In the genomic region with DNA sequence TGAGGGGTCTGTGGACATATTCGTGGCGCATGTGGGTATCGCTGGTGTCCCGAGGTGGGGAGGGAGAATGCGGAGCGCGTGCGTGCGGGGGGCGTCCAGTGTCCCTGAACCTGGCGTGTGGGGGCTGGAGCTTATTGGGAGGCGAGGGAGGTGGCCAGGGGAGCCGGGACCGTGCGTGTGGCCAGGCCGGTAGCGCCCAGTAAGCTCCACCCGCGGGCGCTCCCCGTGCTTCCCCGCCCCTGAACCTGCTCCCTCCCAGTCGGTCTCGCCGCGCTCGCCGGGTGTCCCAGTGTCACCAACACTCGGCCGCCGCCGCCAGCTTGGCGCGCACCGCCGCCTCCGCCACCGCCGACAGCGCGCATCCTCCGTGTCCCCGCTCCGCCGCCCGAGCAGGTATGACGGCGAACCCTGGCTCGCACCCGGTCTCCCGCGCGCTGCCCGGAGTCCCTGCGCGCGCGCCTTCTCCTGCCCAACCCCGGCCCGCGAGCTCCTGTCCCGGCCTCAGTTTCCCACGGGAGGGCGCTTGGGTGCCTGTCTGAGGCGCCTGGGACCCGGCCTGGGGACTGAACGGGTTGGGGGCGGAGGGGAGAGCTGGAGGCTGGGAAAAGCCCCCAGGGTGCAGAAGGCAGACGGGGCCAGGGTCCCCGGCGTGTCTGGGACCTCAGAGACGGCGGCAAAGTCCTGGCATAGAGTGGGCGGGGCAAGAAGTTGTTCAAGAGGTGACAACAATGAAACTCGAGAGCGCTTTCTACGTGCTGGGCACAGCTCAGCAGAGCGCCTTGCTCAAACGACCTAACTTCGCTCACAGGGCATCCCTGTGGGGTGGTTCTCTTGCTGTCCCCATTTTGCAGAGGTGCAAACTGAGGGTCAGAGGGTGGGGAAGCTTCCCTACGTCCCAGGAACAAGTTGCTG, we compare ENCODE assay signal across 1 cellular context.
TF ChIP-seq lines count a peak whose summit lies in the region.

A gene with protein sequence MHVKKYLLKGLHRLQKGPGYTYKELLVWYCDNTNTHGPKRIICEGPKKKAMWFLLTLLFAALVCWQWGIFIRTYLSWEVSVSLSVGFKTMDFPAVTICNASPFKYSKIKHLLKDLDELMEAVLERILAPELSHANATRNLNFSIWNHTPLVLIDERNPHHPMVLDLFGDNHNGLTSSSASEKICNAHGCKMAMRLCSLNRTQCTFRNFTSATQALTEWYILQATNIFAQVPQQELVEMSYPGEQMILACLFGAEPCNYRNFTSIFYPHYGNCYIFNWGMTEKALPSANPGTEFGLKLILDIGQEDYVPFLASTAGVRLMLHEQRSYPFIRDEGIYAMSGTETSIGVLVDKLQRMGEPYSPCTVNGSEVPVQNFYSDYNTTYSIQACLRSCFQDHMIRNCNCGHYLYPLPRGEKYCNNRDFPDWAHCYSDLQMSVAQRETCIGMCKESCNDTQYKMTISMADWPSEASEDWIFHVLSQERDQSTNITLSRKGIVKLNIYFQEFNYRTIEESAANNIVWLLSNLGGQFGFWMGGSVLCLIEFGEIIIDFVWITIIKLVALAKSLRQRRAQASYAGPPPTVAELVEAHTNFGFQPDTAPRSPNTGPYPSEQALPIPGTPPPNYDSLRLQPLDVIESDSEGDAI (plus strand): TSS at position 258 of the 912 bp plus-strand sequence. CDS start 46,298 bp downstream, outside the sequence.

TF ChIP-seq in HEK293, 187 proteins besides CTCF, POLR2A, EP300 and RAD21 (continued from another document and continues in another):
- TF ChIP-seq, protein P1, sequence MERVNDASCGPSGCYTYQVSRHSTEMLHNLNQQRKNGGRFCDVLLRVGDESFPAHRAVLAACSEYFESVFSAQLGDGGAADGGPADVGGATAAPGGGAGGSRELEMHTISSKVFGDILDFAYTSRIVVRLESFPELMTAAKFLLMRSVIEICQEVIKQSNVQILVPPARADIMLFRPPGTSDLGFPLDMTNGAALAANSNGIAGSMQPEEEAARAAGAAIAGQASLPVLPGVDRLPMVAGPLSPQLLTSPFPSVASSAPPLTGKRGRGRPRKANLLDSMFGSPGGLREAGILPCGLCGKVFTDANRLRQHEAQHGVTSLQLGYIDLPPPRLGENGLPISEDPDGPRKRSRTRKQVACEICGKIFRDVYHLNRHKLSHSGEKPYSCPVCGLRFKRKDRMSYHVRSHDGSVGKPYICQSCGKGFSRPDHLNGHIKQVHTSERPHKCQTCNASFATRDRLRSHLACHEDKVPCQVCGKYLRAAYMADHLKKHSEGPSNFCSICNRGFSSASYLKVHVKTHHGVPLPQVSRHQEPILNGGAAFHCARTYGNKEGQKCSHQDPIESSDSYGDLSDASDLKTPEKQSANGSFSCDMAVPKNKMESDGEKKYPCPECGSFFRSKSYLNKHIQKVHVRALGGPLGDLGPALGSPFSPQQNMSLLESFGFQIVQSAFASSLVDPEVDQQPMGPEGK (tag by site-specific recombination; IDR thresholded peaks at IDR 0.05), result peak; percentile 47
- TF ChIP-seq GLIS1 (tag by site-specific recombination; IDR thresholded peaks at IDR 0.05), result no peak
- TF ChIP-seq ZSCAN30 (tag by site-specific recombination; IDR thresholded peaks at IDR 0.05), result no peak
- TF ChIP-seq ZNF404 (tag by site-specific recombination; IDR thresholded peaks at IDR 0.05), result no peak
- no peak for TF ChIP-seq ZFP3 (tag by site-specific recombination; IDR thresholded peaks at IDR 0.05; ENCODE audit: low read depth)
- TF ChIP-seq ZNF670 (tag by site-specific recombination; IDR thresholded peaks at IDR 0.05; ENCODE audit: low read depth), result no peak
- no peak for TF ChIP-seq ZNF140 (tag by site-specific recombination; IDR thresholded peaks at IDR 0.05)
- no peak for TF ChIP-seq MEIS1 (CRISPR knock-in tag; IDR thresholded peaks at IDR 0.05; ENCODE audit: borderline replicate concordance)
- TF ChIP-seq ZNF274 (IDR thresholded peaks at IDR 0.05; ENCODE audit: low read length), result no peak
- TF ChIP-seq ZNF274 (tag by site-specific recombination; IDR thresholded peaks at IDR 0.05; ENCODE audit: borderline replicate concordance), result no peak
- peak; percentile 45; the same call in 1 of the 2 replicates for TF ChIP-seq ZNF600 (tag by site-specific recombination; IDR thresholded peaks at IDR 0.05)
- TF ChIP-seq, protein P2, sequence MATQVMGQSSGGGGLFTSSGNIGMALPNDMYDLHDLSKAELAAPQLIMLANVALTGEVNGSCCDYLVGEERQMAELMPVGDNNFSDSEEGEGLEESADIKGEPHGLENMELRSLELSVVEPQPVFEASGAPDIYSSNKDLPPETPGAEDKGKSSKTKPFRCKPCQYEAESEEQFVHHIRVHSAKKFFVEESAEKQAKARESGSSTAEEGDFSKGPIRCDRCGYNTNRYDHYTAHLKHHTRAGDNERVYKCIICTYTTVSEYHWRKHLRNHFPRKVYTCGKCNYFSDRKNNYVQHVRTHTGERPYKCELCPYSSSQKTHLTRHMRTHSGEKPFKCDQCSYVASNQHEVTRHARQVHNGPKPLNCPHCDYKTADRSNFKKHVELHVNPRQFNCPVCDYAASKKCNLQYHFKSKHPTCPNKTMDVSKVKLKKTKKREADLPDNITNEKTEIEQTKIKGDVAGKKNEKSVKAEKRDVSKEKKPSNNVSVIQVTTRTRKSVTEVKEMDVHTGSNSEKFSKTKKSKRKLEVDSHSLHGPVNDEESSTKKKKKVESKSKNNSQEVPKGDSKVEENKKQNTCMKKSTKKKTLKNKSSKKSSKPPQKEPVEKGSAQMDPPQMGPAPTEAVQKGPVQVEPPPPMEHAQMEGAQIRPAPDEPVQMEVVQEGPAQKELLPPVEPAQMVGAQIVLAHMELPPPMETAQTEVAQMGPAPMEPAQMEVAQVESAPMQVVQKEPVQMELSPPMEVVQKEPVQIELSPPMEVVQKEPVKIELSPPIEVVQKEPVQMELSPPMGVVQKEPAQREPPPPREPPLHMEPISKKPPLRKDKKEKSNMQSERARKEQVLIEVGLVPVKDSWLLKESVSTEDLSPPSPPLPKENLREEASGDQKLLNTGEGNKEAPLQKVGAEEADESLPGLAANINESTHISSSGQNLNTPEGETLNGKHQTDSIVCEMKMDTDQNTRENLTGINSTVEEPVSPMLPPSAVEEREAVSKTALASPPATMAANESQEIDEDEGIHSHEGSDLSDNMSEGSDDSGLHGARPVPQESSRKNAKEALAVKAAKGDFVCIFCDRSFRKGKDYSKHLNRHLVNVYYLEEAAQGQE (tag by site-specific recombination; IDR thresholded peaks at IDR 0.05), result no peak
- TF ChIP-seq, protein P3, sequence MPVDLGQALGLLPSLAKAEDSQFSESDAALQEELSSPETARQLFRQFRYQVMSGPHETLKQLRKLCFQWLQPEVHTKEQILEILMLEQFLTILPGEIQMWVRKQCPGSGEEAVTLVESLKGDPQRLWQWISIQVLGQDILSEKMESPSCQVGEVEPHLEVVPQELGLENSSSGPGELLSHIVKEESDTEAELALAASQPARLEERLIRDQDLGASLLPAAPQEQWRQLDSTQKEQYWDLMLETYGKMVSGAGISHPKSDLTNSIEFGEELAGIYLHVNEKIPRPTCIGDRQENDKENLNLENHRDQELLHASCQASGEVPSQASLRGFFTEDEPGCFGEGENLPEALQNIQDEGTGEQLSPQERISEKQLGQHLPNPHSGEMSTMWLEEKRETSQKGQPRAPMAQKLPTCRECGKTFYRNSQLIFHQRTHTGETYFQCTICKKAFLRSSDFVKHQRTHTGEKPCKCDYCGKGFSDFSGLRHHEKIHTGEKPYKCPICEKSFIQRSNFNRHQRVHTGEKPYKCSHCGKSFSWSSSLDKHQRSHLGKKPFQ (tag by site-specific recombination; IDR thresholded peaks at IDR 0.05), result no peak
- peak; percentile 60; the same call in 1 of the 2 replicates for TF ChIP-seq KLF9 (tag by site-specific recombination; IDR thresholded peaks at IDR 0.05; ENCODE audit: low read depth)
- TF ChIP-seq ZNF585B (tag by site-specific recombination; IDR thresholded peaks at IDR 0.05), result no peak
- TF ChIP-seq ZNF664 (tag by site-specific recombination; IDR thresholded peaks at IDR 0.05), result no peak
- no peak for TF ChIP-seq ZNF2 (tag by site-specific recombination; IDR thresholded peaks at IDR 0.05)
- no peak; the same call in 1 of the 2 replicates for TF ChIP-seq ZFHX2 (tag by site-specific recombination; conservative IDR thresholded peaks at IDR 0.05)
- 0 out of 2 replicates have a peak, but pooled peaks have one; percentile 10 for TF ChIP-seq ZNF121 (tag by site-specific recombination; IDR thresholded peaks at IDR 0.05)
- no peak for TF ChIP-seq ZNF175 (tag by site-specific recombination; IDR thresholded peaks at IDR 0.05)
- TF ChIP-seq, protein P4, sequence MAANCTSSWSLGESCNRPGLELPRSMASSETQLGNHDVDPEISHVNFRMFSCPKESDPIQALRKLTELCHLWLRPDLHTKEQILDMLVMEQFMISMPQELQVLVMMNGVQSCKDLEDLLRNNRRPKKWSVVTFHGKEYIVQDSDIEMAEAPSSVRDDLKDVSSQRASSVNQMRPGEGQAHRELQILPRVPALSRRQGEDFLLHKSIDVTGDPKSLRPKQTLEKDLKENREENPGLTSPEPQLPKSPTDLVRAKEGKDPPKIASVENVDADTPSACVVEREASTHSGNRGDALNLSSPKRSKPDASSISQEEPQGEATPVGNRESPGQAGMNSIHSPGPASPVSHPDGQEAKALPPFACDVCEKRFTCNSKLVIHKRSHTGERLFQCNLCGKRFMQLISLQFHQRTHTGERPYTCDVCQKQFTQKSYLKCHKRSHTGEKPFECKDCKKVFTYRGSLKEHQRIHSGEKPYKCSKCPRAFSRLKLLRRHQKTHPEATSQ (tag by site-specific recombination; IDR thresholded peaks at IDR 0.05), result no peak
- TF ChIP-seq ZNF24 (tag by site-specific recombination; IDR thresholded peaks at IDR 0.05), result no peak
- no peak for TF ChIP-seq TRIM28 (IDR thresholded peaks at IDR 0.05; ENCODE audit: borderline replicate concordance, low read length)
- TF ChIP-seq IKZF3 (tag by site-specific recombination; IDR thresholded peaks at IDR 0.05), result no peak
- no peak for TF ChIP-seq HOXC10 (CRISPR knock-in tag; IDR thresholded peaks at IDR 0.05)
- TF ChIP-seq ZNF423 (tag by site-specific recombination; IDR thresholded peaks at IDR 0.05), result peak; percentile 14; the same call in 1 of the 2 replicates
- TF ChIP-seq ZNF302 (tag by site-specific recombination; IDR thresholded peaks at IDR 0.05; ENCODE audit: low read depth), result no peak
- TF ChIP-seq SP2 (tag by site-specific recombination; IDR thresholded peaks at IDR 0.05), result no peak
- no peak for TF ChIP-seq ZNF350 (tag by site-specific recombination; IDR thresholded peaks at IDR 0.05)
- TF ChIP-seq ZNF324 (tag by site-specific recombination; IDR thresholded peaks at IDR 0.05), result no peak
- no peak for TF ChIP-seq ZNF391 (tag by site-specific recombination; IDR thresholded peaks at IDR 0.05; ENCODE audit: borderline replicate concordance, low read depth)
- TF ChIP-seq ZNF211 (tag by site-specific recombination; IDR thresholded peaks at IDR 0.05; ENCODE audit: low read depth), result no peak
- no peak for TF ChIP-seq ZNF768 (tag by site-specific recombination; IDR thresholded peaks at IDR 0.05)
- no peak for TF ChIP-seq SCRT2 (tag by site-specific recombination; IDR thresholded peaks at IDR 0.05)
- TF ChIP-seq WT1 (tag by site-specific recombination; IDR thresholded peaks at IDR 0.05), result no peak
- peak; percentile 88 for TF ChIP-seq ZNF335 (tag by site-specific recombination; conservative IDR thresholded peaks at IDR 0.05)
- no peak for TF ChIP-seq ZNF223 (tag by site-specific recombination; IDR thresholded peaks at IDR 0.05)
- TF ChIP-seq, protein P5, sequence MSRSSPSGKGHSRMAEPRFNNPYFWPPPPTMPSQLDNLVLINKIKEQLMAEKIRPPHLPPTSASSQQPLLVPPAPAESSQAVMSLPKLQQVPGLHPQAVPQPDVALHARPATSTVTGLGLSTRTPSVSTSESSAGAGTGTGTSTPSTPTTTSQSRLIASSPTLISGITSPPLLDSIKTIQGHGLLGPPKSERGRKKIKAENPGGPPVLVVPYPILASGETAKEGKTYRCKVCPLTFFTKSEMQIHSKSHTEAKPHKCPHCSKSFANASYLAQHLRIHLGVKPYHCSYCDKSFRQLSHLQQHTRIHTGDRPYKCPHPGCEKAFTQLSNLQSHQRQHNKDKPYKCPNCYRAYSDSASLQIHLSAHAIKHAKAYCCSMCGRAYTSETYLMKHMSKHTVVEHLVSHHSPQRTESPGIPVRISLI (tag by site-specific recombination; IDR thresholded peaks at IDR 0.05), result no peak
- no peak for TF ChIP-seq ZNF558 (tag by site-specific recombination; IDR thresholded peaks at IDR 0.05)
- TF ChIP-seq, protein P6, sequence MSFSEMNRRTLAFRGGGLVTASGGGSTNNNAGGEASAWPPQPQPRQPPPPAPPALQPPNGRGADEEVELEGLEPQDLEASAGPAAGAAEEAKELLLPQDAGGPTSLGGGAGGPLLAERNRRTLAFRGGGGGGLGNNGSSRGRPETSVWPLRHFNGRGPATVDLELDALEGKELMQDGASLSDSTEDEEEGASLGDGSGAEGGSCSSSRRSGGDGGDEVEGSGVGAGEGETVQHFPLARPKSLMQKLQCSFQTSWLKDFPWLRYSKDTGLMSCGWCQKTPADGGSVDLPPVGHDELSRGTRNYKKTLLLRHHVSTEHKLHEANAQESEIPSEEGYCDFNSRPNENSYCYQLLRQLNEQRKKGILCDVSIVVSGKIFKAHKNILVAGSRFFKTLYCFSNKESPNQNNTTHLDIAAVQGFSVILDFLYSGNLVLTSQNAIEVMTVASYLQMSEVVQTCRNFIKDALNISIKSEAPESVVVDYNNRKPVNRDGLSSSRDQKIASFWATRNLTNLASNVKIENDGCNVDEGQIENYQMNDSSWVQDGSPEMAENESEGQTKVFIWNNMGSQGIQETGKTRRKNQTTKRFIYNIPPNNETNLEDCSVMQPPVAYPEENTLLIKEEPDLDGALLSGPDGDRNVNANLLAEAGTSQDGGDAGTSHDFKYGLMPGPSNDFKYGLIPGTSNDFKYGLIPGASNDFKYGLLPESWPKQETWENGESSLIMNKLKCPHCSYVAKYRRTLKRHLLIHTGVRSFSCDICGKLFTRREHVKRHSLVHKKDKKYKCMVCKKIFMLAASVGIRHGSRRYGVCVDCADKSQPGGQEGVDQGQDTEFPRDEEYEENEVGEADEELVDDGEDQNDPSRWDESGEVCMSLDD (tag by site-specific recombination; IDR thresholded peaks at IDR 0.05), result no peak
- no peak for TF ChIP-seq KLF10 (tag by site-specific recombination; IDR thresholded peaks at IDR 0.05)
- no peak for TF ChIP-seq ZNF645 (tag by site-specific recombination; IDR thresholded peaks at IDR 0.05)
- no peak for TF ChIP-seq ZNF514 (tag by site-specific recombination; IDR thresholded peaks at IDR 0.05)
- peak; percentile 27; the same call in 1 of the 2 replicates for TF ChIP-seq KLF16 (tag by site-specific recombination; IDR thresholded peaks at IDR 0.05)
- no peak for TF ChIP-seq ZNF37A (tag by site-specific recombination; IDR thresholded peaks at IDR 0.05)
- TF ChIP-seq ZNF837 (tag by site-specific recombination; IDR thresholded peaks at IDR 0.05), result no peak
- TF ChIP-seq MYNN (tag by site-specific recombination; IDR thresholded peaks at IDR 0.05; ENCODE audit: borderline replicate concordance), result no peak
- TF ChIP-seq ZNF112 (tag by site-specific recombination; IDR thresholded peaks at IDR 0.05), result no peak
- no peak for TF ChIP-seq ZNF555 (tag by site-specific recombination; conservative IDR thresholded peaks at IDR 0.05)
- TF ChIP-seq ZNF239 (tag by site-specific recombination; IDR thresholded peaks at IDR 0.05), result no peak
- no peak for TF ChIP-seq SETDB1 (IDR thresholded peaks at IDR 0.05; ENCODE audit: insufficient read length, low read length)
